8 cellular contexts compared by ENCODE assay signal in genomic region chr17:76697702-76698465, GRCh38. TPM values are rescaled to one million over a fixed set of nuclear protein-coding genes. Genes with fewer than 3 reads are reported as not detected.
DNase-seq lines count a peak whose midpoint lies in the region; ATAC-seq and TF ChIP-seq lines count a peak whose summit lies in the region.
"Had no signal": no experiment of that assay in that cellular context is flagged by ENCODE, and none has a peak within 500 bp of the region (broad histone marks: within the 10 kb centered on the region; RNA-seq: fewer than 3 reads in every experiment).

No MANE protein-coding gene starts in this region.

- TF ChIP-seq POLR2A in IMR-90 (IDR thresholded peaks at IDR 0.05; ENCODE audit: low read depth, low read length) (no peak), stomach (IDR thresholded peaks at IDR 0.05) (no peak)

- POLR2A ChIA-PET in IMR-90 (lab: Charles Lee; ENCODE audit: unreplicated experiment) (no interaction called here), OCI-LY7 (lab: Charles Lee) (interaction anchor here (0.6 kb wide), 2 partner anchors 24 to 225 kb away, joined by 3 read pairs; no protein-coding TSS in a partner anchor)

- peak overlapping the region; percentile 32; the same call in 1 of the 2 replicates for H2BK20ac ChIP-seq in IMR-90 (ENCODE audit: low read depth, low read length)

- in situ Hi-C loops in IMR-90 (cut with MboI; ENCODE audit: low sequenced_read_pairs): no loop called here

- no peaks in the 10 kb centered on the region for H3K79me2 ChIP-seq in OCI-LY7 (ENCODE audit: insufficient read depth, low read depth, low read length)

- peak overlapping the region; percentile 78; the same call in 1 of the 2 replicates for H4K91ac ChIP-seq in IMR-90 (ENCODE audit: insufficient read depth, low read depth, low read length)

- peaks cover 55% of the 10 kb centered on the region for H3K9me1 ChIP-seq in IMR-90 (ENCODE audit: insufficient read depth, low read length)

- no peaks in the 10 kb centered on the region for H3K9me3 ChIP-seq in IMR-90 (ENCODE audit: control insufficient read depth, insufficient read depth, low read length)
- no peaks in the 10 kb centered on the region for H3K9me3 ChIP-seq in WERI-Rb-1 (ENCODE audit: severe bottlenecking)
- H3K9me3 ChIP-seq in right cardiac atrium (ENCODE audit: control insufficient read depth, low read length): no peaks in the 10 kb centered on the region
- H3K9me3 ChIP-seq in stomach: no peaks in the 10 kb centered on the region
- H3K9me3 ChIP-seq in OCI-LY7 (ENCODE audit: low read length): no peaks in the 10 kb centered on the region

- H3K4me2 ChIP-seq in IMR-90 (ENCODE audit: low read depth, low read length) (peak overlapping the region; percentile 47), OCI-LY7 (ENCODE audit: low read length) (no peak overlapping the region)

- peak overlapping the region; percentile 68 to 78; a peak in 3 of 4 replicates for H4K8ac ChIP-seq in IMR-90 (ENCODE audit: low read depth in 2 of 2, low read length in 2 of 2)

- peak overlapping the region; percentile 79 for H2AK9ac ChIP-seq in IMR-90 (replicated peaks; ENCODE audit: low read depth, low read length, poor library complexity)

- peak overlapping the region; percentile 20; the same call in 1 of the 3 replicates for H2BK15ac ChIP-seq in IMR-90 (ENCODE audit: low read depth, low read length)

- H3K14ac ChIP-seq in IMR-90 (replicated peaks; ENCODE audit: low read depth, low read length): peak overlapping the region; percentile 73

- H3K56ac ChIP-seq in IMR-90 (ENCODE audit: extremely low read depth, insufficient read depth, low read length): no peak overlapping the region

- H3K36me3 ChIP-seq in IMR-90 (ENCODE audit: control insufficient read depth, insufficient read depth, low read length) (peaks cover 11% of the 10 kb centered on the region; the same call in 1 of the 2 replicates), WERI-Rb-1 (no peaks in the 10 kb centered on the region; the same call in none of the 2 replicates), stomach (no peaks in the 10 kb centered on the region), OCI-LY7 (ENCODE audit: insufficient read depth, low read length) (no peaks in the 10 kb centered on the region)

- H3K23ac ChIP-seq in IMR-90 (ENCODE audit: low read depth, low read length): peak overlapping the region; percentile 54; the same call in 1 of the 2 replicates

- intact Hi-C loops in IMR-90 (cut with micrococcal nuclease) (no loop called here), right cardiac atrium (cut with DNase I) (no loop called here), stomach (cut with DNase I; ENCODE audit: low total_unique reads) (no loop called here), OCI-LY7 (cut with micrococcal nuclease; ENCODE audit: unreplicated experiment) (no loop called here)

- no peak for TF ChIP-seq CTCF in IMR-90 (conservative IDR thresholded peaks at IDR 0.05; ENCODE audit: low read depth, low read length)
- 0 out of 2 replicates have a peak, but pooled peaks have one; percentile 25 for TF ChIP-seq CTCF in WERI-Rb-1 (IDR thresholded peaks at IDR 0.05; ENCODE audit: low read depth, low read length)
- TF ChIP-seq CTCF in stomach (IDR thresholded peaks at IDR 0.05): no peak
- TF ChIP-seq CTCF in OCI-LY7 (conservative IDR thresholded peaks at IDR 0.05; ENCODE audit: low read length): no peak

- H3K79me1 ChIP-seq in IMR-90 (ENCODE audit: low read depth in 1 of 2, low read length in 2 of 2): peaks cover 22 to 96% of the 10 kb centered on the region in 2 experiments

- peak overlapping the region; percentile 15 for H4K5ac ChIP-seq in IMR-90 (ENCODE audit: low read depth, low read length)

- H2AFZ ChIP-seq in IMR-90 (replicated peaks; ENCODE audit: low read length, poor library complexity) (peak overlapping the region; percentile 46), OCI-LY7 (ENCODE audit: low read length) (no peak overlapping the region)

- H4K20me1 ChIP-seq in IMR-90 (ENCODE audit: insufficient read depth, low read length): peaks cover 88% of the 10 kb centered on the region
- no peaks in the 10 kb centered on the region for H4K20me1 ChIP-seq in OCI-LY7 (ENCODE audit: insufficient read depth, low read length)

- peak; percentile 60 for DNase-seq in IMR-90
- peak; percentile 81 for DNase-seq in WERI-Rb-1
- peak in 2 of 3 donors; percentile 74 to 83 for DNase-seq in right cardiac atrium
- no peak for DNase-seq in stomach
- no peak for DNase-seq in OCI-LY7 (ENCODE audit: low spot score)
- DNase-seq in mesenteric fat pad (ENCODE audit: low spot score): no peak
- no peak for DNase-seq in GOT3 (lab: John Stamatoyannopoulos, UW)
- DNase-seq: activated T-cell treated with anti-CD3 and anti-CD28 coated beads, Interleukin-2, amount 50 U/mL, for 72 hours had no signal

- H3K27me3 ChIP-seq in IMR-90 (ENCODE audit: control insufficient read depth, insufficient read depth, low read length) (no peaks in the 10 kb centered on the region), WERI-Rb-1 (ENCODE audit: insufficient read depth, low read depth, severe bottlenecking) (no peaks in the 10 kb centered on the region), right cardiac atrium (ENCODE audit: control insufficient read depth, insufficient read depth) (no peaks in the 10 kb centered on the region), stomach (no peaks in the 10 kb centered on the region)

- no peaks in the 10 kb centered on the region for H3K9me2 ChIP-seq in OCI-LY7 (ENCODE audit: insufficient read depth, low read length)

- WGBS in IMR-90 (ENCODE audit: extremely low coverage in 2 of 2, insufficient read length in 1 of 2), 2 experiments: 18% methylated on average over 4 of the region's 17 CpGs; no CpG with 5 or more reads in 1 of the 2 experiments
- 32% methylated on average over 17 of the region's 17 CpGs for WGBS in right cardiac atrium
- WGBS in stomach, 5 donors: 54 to 62% (median 59%) methylated on average over 17 of the region's 17 CpGs

- peak overlapping the region; percentile 49 for H3K4ac ChIP-seq in IMR-90 (ENCODE audit: low read depth, low read length)

- H3K9ac ChIP-seq in IMR-90 (ENCODE audit: low read depth, low read length): peak overlapping the region; percentile 67

- peak; percentile 42 for ATAC-seq in IMR-90 (ENCODE audit: low read depth)
- peak; percentile 16 to 51 for ATAC-seq in right cardiac atrium
- ATAC-seq: activated T-cell treated with anti-CD3 and anti-CD28 coated beads, Interleukin-2, amount 50 U/mL, for 72 hours had no signal

- peak overlapping the region; percentile 80 for H2BK5ac ChIP-seq in IMR-90 (ENCODE audit: low read depth, low read length, poor library complexity, severe bottlenecking)

- H3K18ac ChIP-seq in IMR-90 (ENCODE audit: low read depth, low read length): peak overlapping the region; percentile 63

- no peak for TF ChIP-seq RAD21 in IMR-90 (IDR thresholded peaks at IDR 0.05; ENCODE audit: low read length)

- peak overlapping the region; percentile 66 for H2AK5ac ChIP-seq in IMR-90 (ENCODE audit: low read depth, low read length)

- BruUV-seq in IMR-90 (replicated peaks; lab: Mats Ljungman, UMichigan) (no TSS peak), OCI-LY7 (replicated peaks; lab: Mats Ljungman, UMichigan) (no TSS peak)

- peaks cover 49% of the 10 kb centered on the region for H3K4me1 ChIP-seq in IMR-90 (ENCODE audit: control insufficient read depth, insufficient read depth, low read length)
- peaks cover 38% of the 10 kb centered on the region for H3K4me1 ChIP-seq in right cardiac atrium (ENCODE audit: control insufficient read depth, insufficient read depth, low read length)
- H3K4me1 ChIP-seq in stomach: peaks cover 29 to 80% (median 56%) of the 10 kb centered on the region in 4 donors
- peaks cover 14% of the 10 kb centered on the region for H3K4me1 ChIP-seq in OCI-LY7 (ENCODE audit: insufficient read depth, low read length, poor library complexity, severe bottlenecking)

- no peak for TF ChIP-seq EP300 in stomach (IDR thresholded peaks at IDR 0.05)

- H3K4me3 ChIP-seq in IMR-90 (ENCODE audit: insufficient read depth, low read depth, low read length) (no peak overlapping the region), WERI-Rb-1 (ENCODE audit: low read depth, low read length) (no peak overlapping the region), right cardiac atrium (ENCODE audit: low read length) (no peak overlapping the region), stomach (no peak overlapping the region), OCI-LY7 (ENCODE audit: low read depth, low read length, poor library complexity, severe bottlenecking) (no peak overlapping the region)

- H3K27ac ChIP-seq in IMR-90 (ENCODE audit: insufficient read depth, low read length) (peak overlapping the region; percentile 89), WERI-Rb-1 (peak overlapping the region; percentile 69), right cardiac atrium (ENCODE audit: low read length) (peak overlapping the region; percentile 99), stomach (peak overlapping the region in 4 of 5 donors; percentile 60 to 87 (median 82)), OCI-LY7 (ENCODE audit: low read depth, low read length, poor library complexity, severe bottlenecking) (no peak overlapping the region)

- CTCF ChIA-PET in IMR-90 (lab: Yijun Ruan, JAX) (interaction anchor here (0.8 kb wide), 1 partner anchor 16 kb away, joined by 3 read pairs; no protein-coding TSS in a partner anchor), OCI-LY7 (lab: Charles Lee; ENCODE audit: unreplicated experiment) (no interaction called here)

- peak overlapping the region; percentile 32; the same call in 1 of the 2 replicates for H2BK120ac ChIP-seq in IMR-90 (ENCODE audit: low read depth, low read length)

- dilution Hi-C loops in IMR-90 (cut with HindIII; ENCODE audit: low sequenced_read_pairs, unreplicated experiment): no loop called here

RNA-seq across cellular contexts. Expression of gene MXRA7, which starts 12.9 kb away (rescaled TPM):
- 169 and 231 TPM in 2 replicates for total RNA-seq in IMR-90 (2012; rRNA removed)
- polyA plus RNA-seq in IMR-90 (2012; rRNA removed): 148 and 168 TPM in 2 replicates
- polyA plus RNA-seq in IMR-90 (2012; cell fraction: cytosol; rRNA removed): 104 and 544 TPM in 2 replicates
- 20.0 and 91.8 TPM in 2 replicates for polyA plus RNA-seq in IMR-90 (2012; cell fraction: nucleus; rRNA removed; ENCODE audit: low replicate concordance)
- total RNA-seq in right cardiac atrium: 100 to 1,000 TPM; 461 to 558 (median 512) TPM
- 473 TPM for polyA plus RNA-seq in right cardiac atrium
- 100 to 1,000 TPM in 2 of 5 donors, 10 to 100 TPM in 3; 41.4 to 209 (median 86.9) TPM for total RNA-seq in stomach
- polyA plus RNA-seq in stomach: 100 to 1,000 TPM in 1 of 3 donors, 10 to 100 TPM in 2; 44.5 to 102 (median 54.5) TPM
- total RNA-seq in OCI-LY7 (2014; rRNA removed; shearing (Covaris generic)): 1.1 and 1.6 TPM in 2 replicates
- 4.9 and 5.3 TPM in 2 replicates for total RNA-seq in OCI-LY7 (2022)
- 193 TPM for total RNA-seq in mesenteric fat pad

RNA-seq across cellular contexts. Expression of gene JMJD6, which starts 28.5 kb away (rescaled TPM):
- total RNA-seq in IMR-90 (2012; rRNA removed) (24.4 and 31.9 TPM in 2 replicates), right cardiac atrium (10 to 100 TPM; 44.7 to 58.8 (median 57.2) TPM), stomach (10 to 100 TPM in 3 of 5 donors, 1 to 10 TPM in 2; 9.3 to 47.3 (median 16.5) TPM), OCI-LY7 (2022) (46.0 and 71.2 TPM in 2 replicates), mesenteric fat pad (55.3 TPM)
- polyA plus RNA-seq in IMR-90 (2012; rRNA removed) (30.9 and 33.7 TPM in 2 replicates), right cardiac atrium (36.7 TPM), stomach (10 to 100 TPM; 25.8 to 32.5 (median 28.5) TPM)
- 23.6 and 45.5 TPM in 2 replicates for polyA plus RNA-seq in IMR-90 (2012; cell fraction: cytosol; rRNA removed)
- 69.5 and 77.5 TPM in 2 replicates for polyA plus RNA-seq in IMR-90 (2012; cell fraction: nucleus; rRNA removed; ENCODE audit: low replicate concordance)
- 39.9 and 41.2 TPM in 2 replicates for total RNA-seq in OCI-LY7 (2014; rRNA removed; shearing (Covaris generic))

RNA-seq across cellular contexts. Expression of gene METTL23, which starts 28.8 kb away (rescaled TPM):
- total RNA-seq in IMR-90 (2012; rRNA removed): 18.8 and 19.7 TPM in 2 replicates
- 32.1 and 36.5 TPM in 2 replicates for polyA plus RNA-seq in IMR-90 (2012; rRNA removed)
- polyA plus RNA-seq in IMR-90 (2012; cell fraction: cytosol; rRNA removed): 21.1 and 22.1 TPM in 2 replicates
- 19.5 and 49.1 TPM in 2 replicates for polyA plus RNA-seq in IMR-90 (2012; cell fraction: nucleus; rRNA removed; ENCODE audit: low replicate concordance)
- 10 to 100 TPM; 24.1 to 28.5 (median 25.6) TPM for total RNA-seq in right cardiac atrium
- 32.5 TPM for polyA plus RNA-seq in right cardiac atrium
- total RNA-seq in stomach: 10 to 100 TPM in 4 of 5 donors, 1 to 10 TPM in 1; 1.2 to 72.1 (median 15.5) TPM
- 10 to 100 TPM; 35.4 to 42.0 (median 35.6) TPM for polyA plus RNA-seq in stomach
- total RNA-seq in OCI-LY7 (2014; rRNA removed; shearing (Covaris generic)): 91.8 and 93.7 TPM in 2 replicates
- total RNA-seq in OCI-LY7 (2022): 82.7 and 102 TPM in 2 replicates
- total RNA-seq in mesenteric fat pad: 32.2 TPM

RNA-seq across cellular contexts. Expression of gene SRSF2, which starts 39.2 kb away (rescaled TPM):
- total RNA-seq in IMR-90 (2012; rRNA removed): 71.7 and 98.0 TPM in 2 replicates
- 296 and 441 TPM in 2 replicates for polyA plus RNA-seq in IMR-90 (2012; rRNA removed)
- 200 and 504 TPM in 2 replicates for polyA plus RNA-seq in IMR-90 (2012; cell fraction: cytosol; rRNA removed)
- polyA plus RNA-seq in IMR-90 (2012; cell fraction: nucleus; rRNA removed; ENCODE audit: low replicate concordance): 395 and 1,583 TPM in 2 replicates
- total RNA-seq in right cardiac atrium: 100 to 1,000 TPM in 1 of 4 donors, 10 to 100 TPM in 3; 79.0 to 113 (median 91.3) TPM
- polyA plus RNA-seq in right cardiac atrium: 82.5 TPM
- total RNA-seq in stomach: 100 to 1,000 TPM; 166 to 340 (median 280) TPM
- polyA plus RNA-seq in stomach: 100 to 1,000 TPM in 2 of 3 donors, 10 to 100 TPM in 1; 96.4 to 166 (median 106) TPM
- 1,143 and 2,207 TPM in 2 replicates for total RNA-seq in OCI-LY7 (2014; rRNA removed; shearing (Covaris generic))
- 619 and 683 TPM in 2 replicates for total RNA-seq in OCI-LY7 (2022)
- total RNA-seq in mesenteric fat pad: 179 TPM

RNA-seq across cellular contexts. Expression of gene MFSD11, which starts 40.0 kb away (rescaled TPM):
- total RNA-seq in IMR-90 (2012; rRNA removed): 16.1 and 16.4 TPM in 2 replicates
- polyA plus RNA-seq in IMR-90 (2012; rRNA removed): 9.8 and 12.3 TPM in 2 replicates
- polyA plus RNA-seq in IMR-90 (2012; cell fraction: cytosol; rRNA removed): 7.3 and 11.1 TPM in 2 replicates
- polyA plus RNA-seq in IMR-90 (2012; cell fraction: nucleus; rRNA removed; ENCODE audit: low replicate concordance): 10.6 and 14.3 TPM in 2 replicates
- total RNA-seq in right cardiac atrium: 10 to 100 TPM; 23.6 to 40.2 (median 31.5) TPM
- polyA plus RNA-seq in right cardiac atrium: 16.2 TPM
- 10 to 100 TPM in 4 of 5 donors, 1 to 10 TPM in 1; 7.0 to 66.1 (median 46.8) TPM for total RNA-seq in stomach
- polyA plus RNA-seq in stomach: 10 to 100 TPM in 1 of 3 donors, 1 to 10 TPM in 2; 7.2 to 11.2 (median 9.3) TPM
- 52.6 and 55.1 TPM in 2 replicates for total RNA-seq in OCI-LY7 (2014; rRNA removed; shearing (Covaris generic))
- total RNA-seq in OCI-LY7 (2022): 63.1 and 68.4 TPM in 2 replicates
- total RNA-seq in mesenteric fat pad: 23.2 TPM

Comparison
In these comparisons a context has a peak if more than half of its experiments do, and no peak if none do; other contexts are left out.
1. DNase-seq: peak in IMR-90 (single experiment), WERI-Rb-1 (single experiment) and right cardiac atrium (2 of 3); none in stomach (single experiment), OCI-LY7 (single experiment), mesenteric fat pad (single experiment) and GOT3 (single experiment).
2. RNA of gene MXRA7, which starts 12.9 kb away (total RNA-seq): 461 to 558 TPM in right cardiac atrium, 169 to 231 TPM in IMR-90, 193 TPM in mesenteric fat pad (single experiment) and 41.4 to 209 TPM in stomach; 1.1 to 5.3 TPM in OCI-LY7; every median in the first group is over 4 times any median in the second.